ENCODE assay signal across 8 cellular contexts in genomic region chr20:23340524-23340923, GRCh38. TPM values are rescaled to one million over a fixed set of nuclear protein-coding genes. Genes with fewer than 3 reads are reported as not detected.
DNase-seq lines count a peak whose midpoint lies in the region; ATAC-seq and TF ChIP-seq lines count a peak whose summit lies in the region.

No MANE protein-coding gene starts in this region.

- intact Hi-C loops in OCI-LY7 (cut with micrococcal nuclease; ENCODE audit: unreplicated experiment), result loop anchor here (1.0 to 5.0 kb wide), 2 partner anchors 649 to 1003 kb away; no protein-coding TSS in a partner anchor

- ATAC-seq in upper lobe of left lung (ENCODE audit: low FRiP score in 2 of 2), result peak; percentile 68 to 83
- ATAC-seq in GM21528 (IDR thresholded peaks at IDR 0.05; ENCODE audit: low FRiP score, unreplicated experiment), result no peak

- no peak overlapping the region for H3K4me3 ChIP-seq in OCI-LY7 (ENCODE audit: low read depth, low read length, poor library complexity, severe bottlenecking)
- H3K4me3 ChIP-seq in cardiac fibroblast (replicated peaks in 1 of 2; ENCODE audit: low read depth in 2 of 2, low read length in 2 of 2), result no peak overlapping the region
- H3K4me3 ChIP-seq in upper lobe of left lung, result no peak overlapping the region

- no peak overlapping the region for H3K4me2 ChIP-seq in OCI-LY7 (ENCODE audit: low read length)

- no peak for TF ChIP-seq EP300 in upper lobe of left lung (IDR thresholded peaks at IDR 0.05)

- H3K27ac ChIP-seq in OCI-LY7 (ENCODE audit: low read depth, low read length, poor library complexity, severe bottlenecking) (no peak overlapping the region), upper lobe of left lung (no peak overlapping the region)

- 29 to 32% methylated on average over 9 of the region's 9 CpGs for WGBS in upper lobe of left lung, 2 donors

- TF ChIP-seq POLR2A in upper lobe of left lung (IDR thresholded peaks at IDR 0.05), result no peak

- BruUV-seq in OCI-LY7 (replicated peaks; lab: Mats Ljungman, UMichigan), result no TSS peak

- no peaks in the 10 kb centered on the region for H3K4me1 ChIP-seq in OCI-LY7 (ENCODE audit: insufficient read depth, low read length, poor library complexity, severe bottlenecking)
- H3K4me1 ChIP-seq in upper lobe of left lung, result peaks cover 0 to 4% (median 0%) of the 10 kb centered on the region in 4 donors

- no peaks in the 10 kb centered on the region for H3K79me2 ChIP-seq in OCI-LY7 (ENCODE audit: insufficient read depth, low read depth, low read length)

- CTCF ChIA-PET in OCI-LY7 (lab: Charles Lee; ENCODE audit: unreplicated experiment), result interaction anchor here (1.0 kb wide), 1 partner anchor 649 kb away, joined by 3 read pairs; no protein-coding TSS in a partner anchor

- H3K36me3 ChIP-seq in OCI-LY7 (ENCODE audit: insufficient read depth, low read length) (no peaks in the 10 kb centered on the region), upper lobe of left lung (no peaks in the 10 kb centered on the region)

- H3K9me3 ChIP-seq in OCI-LY7 (ENCODE audit: low read length) (0 out of 2 replicates have a peak, but pooled peaks cover 6% of the 10 kb centered on the region), upper lobe of left lung (no peaks in the 10 kb centered on the region)

- POLR2A ChIA-PET in OCI-LY7 (lab: Charles Lee), result interaction anchor here (0.6 to 1.3 kb wide), 5 partner anchors 9 to 385 kb away, joined by 3 to 5 read pairs (median 4); partner anchors contain the start of gene NAPB

- no peaks in the 10 kb centered on the region for H4K20me1 ChIP-seq in OCI-LY7 (ENCODE audit: insufficient read depth, low read length)

- H2AFZ ChIP-seq in OCI-LY7 (ENCODE audit: low read length), result no peak overlapping the region

- no peaks in the 10 kb centered on the region for H3K27me3 ChIP-seq in upper lobe of left lung

- H3K9me2 ChIP-seq in OCI-LY7 (ENCODE audit: insufficient read depth, low read length), result no peaks in the 10 kb centered on the region

- TF ChIP-seq CTCF in OCI-LY7 (conservative IDR thresholded peaks at IDR 0.05; ENCODE audit: low read length) (peak; percentile 73), cardiac fibroblast (IDR thresholded peaks at IDR 0.05; ENCODE audit: low read depth, low read length) (peak; percentile 80), upper lobe of left lung (IDR thresholded peaks at IDR 0.05) (peak; percentile 54 to 71 (median 64))

- DNase-seq in NOMO-1 (lab: John Stamatoyannopoulos, UW; ENCODE audit: unreplicated experiment in 2 of 2) (peak; percentile 20 to 33), NOMO-1 treated with dmso at 0.1 percent for 144 hours (lab: John Stamatoyannopoulos, UW; ENCODE audit: unreplicated experiment) (no peak), HK-2 (ENCODE audit: unreplicated experiment) (peak; percentile 48), OCI-LY7 (ENCODE audit: low spot score) (peak; percentile 58), cardiac fibroblast (ENCODE audit: low read depth in 2 of 2) (peak; percentile 84 to 85), kidney tubule cell (ENCODE audit: low spot score) (peak; percentile 68), upper lobe of left lung (peak in 1 of 2 donors; percentile 63)

RNA-seq across cellular contexts. Expression of gene NXT1, which starts 10.1 kb away (rescaled TPM):
- total RNA-seq in OCI-LY7 (2014; rRNA removed; shearing (Covaris generic)), result 71.6 and 76.5 TPM in 2 replicates
- total RNA-seq in OCI-LY7 (2022) (33.7 and 33.9 TPM in 2 replicates), upper lobe of left lung (10 to 100 TPM in 5 of 6 donors, 1 to 10 TPM in 1; 7.3 to 39.4 (median 17.9) TPM)

RNA-seq across cellular contexts. Expression of gene GZF1, which starts 21.5 kb away (rescaled TPM):
- 9.3 and 17.7 TPM in 2 replicates for total RNA-seq in OCI-LY7 (2014; rRNA removed; shearing (Covaris generic))
- total RNA-seq in OCI-LY7 (2022) (17.1 and 20.1 TPM in 2 replicates), upper lobe of left lung (10 to 100 TPM; 14.1 to 32.5 (median 25.6) TPM)
